ENCODE assay signal across 9 cellular contexts in genomic region chr11:15113381-15113780, GRCh38. TPM values are rescaled to one million over a fixed set of nuclear protein-coding genes. Genes with fewer than 3 reads are reported as not detected.
DNase-seq lines count a peak whose midpoint lies in the region; ATAC-seq and TF ChIP-seq lines count a peak whose summit lies in the region.
"Had no signal": no experiment of that assay in that cellular context is flagged by ENCODE, and none has a peak within 500 bp of the region (broad histone marks: within the 10 kb centered on the region; RNA-seq: fewer than 3 reads in every experiment).

No MANE protein-coding gene starts in this region.

- H3K9me2 ChIP-seq in GM23338 (ENCODE audit: insufficient read depth) (0 out of 2 replicates have a peak, but pooled peaks cover 3% of the 10 kb centered on the region), Karpas-422 (replicated peaks; ENCODE audit: insufficient read depth, low read length) (no peaks in the 10 kb centered on the region)

- H3K4me3 Mint-ChIP-seq in GM23338 = peak overlapping the region; percentile 67

- H2AFZ ChIP-seq in GM23338 (no peak overlapping the region), Karpas-422 (ENCODE audit: low read length) (no peak overlapping the region)

- ATAC-seq in GM18517 (IDR thresholded peaks at IDR 0.05; ENCODE audit: unreplicated experiment) = peak; percentile 97
- no peak for ATAC-seq in GM23338

- H3K9me3 ChIP-seq in Karpas-422 (ENCODE audit: low read length) = no peaks in the 10 kb centered on the region

- DNase-seq in GM23338 (ENCODE audit: low spot score) (no peak), Karpas-422 (peak; percentile 75), kidney tubule cell (ENCODE audit: low spot score) (peak; percentile 58), EL (no peak), DMS153 treated with DMSO at 0.1 percent for 48 hours (lab: John Stamatoyannopoulos, UW; ENCODE audit: unreplicated experiment) (no peak), NCI-H2171 treated with DMSO at 0.1 percent for 48 hours (lab: John Stamatoyannopoulos, UW) (no peak), NCI-H1092 (lab: John Stamatoyannopoulos, UW) (no peak)

- H3K4me2 ChIP-seq in GM23338 = no peak overlapping the region
- H3K4me2 ChIP-seq in Karpas-422 (ENCODE audit: low read depth, low read length, poor library complexity, severe bottlenecking) = peak overlapping the region; percentile 57

- H3K79me2 ChIP-seq in GM23338 (replicated peaks; ENCODE audit: insufficient read depth) (no peaks in the 10 kb centered on the region), Karpas-422 (ENCODE audit: low read length) (no peaks in the 10 kb centered on the region)

- H3K27me3 ChIP-seq in GM23338 (ENCODE audit: insufficient read depth) (peaks cover 31% of the 10 kb centered on the region), Karpas-422 (ENCODE audit: low read length) (no peaks in the 10 kb centered on the region)

- peaks cover 11% of the 10 kb centered on the region for H3K4me1 Mint-ChIP-seq in GM23338

- H3K9me3 Mint-ChIP-seq in GM23338 = no peaks in the 10 kb centered on the region

- H3K36me3 ChIP-seq in GM23338 (ENCODE audit: insufficient read depth) (no peaks in the 10 kb centered on the region), Karpas-422 (ENCODE audit: insufficient read depth, low read length) (no peaks in the 10 kb centered on the region)

- no peaks in the 10 kb centered on the region for H3K36me3 Mint-ChIP-seq in GM23338 (ENCODE audit: low read depth)

- H3K4me3 ChIP-seq in GM23338 (no peak overlapping the region), Karpas-422 (ENCODE audit: low read length) (no peak overlapping the region)

- H3K27ac ChIP-seq in GM23338 (ENCODE audit: low read depth) (no peak overlapping the region), Karpas-422 (ENCODE audit: low read length) (peak overlapping the region; percentile 52; the same call in 1 of the 2 replicates)

- H3K27ac Mint-ChIP-seq in GM23338 = no peak overlapping the region

- TF ChIP-seq CTCF in GM23338 (conservative IDR thresholded peaks at IDR 0.05; ENCODE audit: low read depth in 2 of 2) = no peak

- H3K9ac ChIP-seq in Karpas-422 (ENCODE audit: low read length) = no peak overlapping the region

- H3K27me3 Mint-ChIP-seq in GM23338 (ENCODE audit: insufficient read depth, low read depth, poor library complexity) = peaks cover 30% of the 10 kb centered on the region

- H4K20me1 ChIP-seq in GM23338 (replicated peaks; ENCODE audit: insufficient read depth) (no peaks in the 10 kb centered on the region), Karpas-422 (ENCODE audit: insufficient read depth, low read depth, low read length) (no peaks in the 10 kb centered on the region)

- no peaks in the 10 kb centered on the region for H3F3A ChIP-seq in GM23338 (replicated peaks; ENCODE audit: low read depth)

- H3K4me1 ChIP-seq in GM23338 (ENCODE audit: insufficient read depth) (0 out of 2 replicates have a peak, but pooled peaks cover 6% of the 10 kb centered on the region), Karpas-422 (ENCODE audit: low read length) (peaks cover 63% of the 10 kb centered on the region)

TF ChIP-seq in GM23338, 12 proteins besides CTCF, POLR2A, EP300 and RAD21 (continues in another document):
- TF ChIP-seq POLR2AphosphoS5 (IDR thresholded peaks at IDR 0.05; ENCODE audit: low read depth) (no peak), ZNF462 (CRISPR knock-in tag; IDR thresholded peaks at IDR 0.05) (no peak), ZNF331 (CRISPR knock-in tag; IDR thresholded peaks at IDR 0.05; ENCODE audit: low read depth) (no peak), CREB1 (CRISPR knock-in tag; IDR thresholded peaks at IDR 0.05; ENCODE audit: low read depth) (no peak), STAT1 (IDR thresholded peaks at IDR 0.05; ENCODE audit: unreplicated experiment) (no peak), REST (IDR thresholded peaks at IDR 0.05; ENCODE audit: unreplicated experiment) (no peak), JUNB (IDR thresholded peaks at IDR 0.05; ENCODE audit: unreplicated experiment) (no peak), NANOG (IDR thresholded peaks at IDR 0.05; ENCODE audit: borderline replicate concordance) (no peak), EZH2phosphoT487 (IDR thresholded peaks at IDR 0.05; ENCODE audit: unreplicated experiment) (no peak)

RNA-seq across cellular contexts. Expression of gene INSC, which starts 1.3 kb away (rescaled TPM):
- 0.19 and 1.5 TPM in 2 replicates for total RNA-seq in GM23338 (2014; rRNA removed; shearing (Covaris generic))
- polyA plus RNA-seq in GM23338 (2016; fragmentation: Nextera tagmentation; extraction: Ambion mirVana) = 0.97 and 1.1 TPM in 2 replicates
- total RNA-seq in Karpas-422 (2014; rRNA removed; shearing (Covaris generic); ENCODE audit: low replicate concordance) = 0.22 and 1.4 TPM in 2 replicates

RNA-seq across cellular contexts. Expression of gene CALCB, which starts 40.0 kb away (rescaled TPM):
- total RNA-seq in GM23338 (2014; rRNA removed; shearing (Covaris generic)) = 7.4 and 7.9 TPM in 2 replicates
- 9.2 and 9.5 TPM in 2 replicates for polyA plus RNA-seq in GM23338 (2016; fragmentation: Nextera tagmentation; extraction: Ambion mirVana)
- total RNA-seq in Karpas-422 (2014; rRNA removed; shearing (Covaris generic); ENCODE audit: low replicate concordance) = 0.30 and 0.54 TPM in 2 replicates
- polyA plus RNA-seq: keratinocyte had no signal

Comparison
In these comparisons a context has a peak if more than half of its experiments do, and no peak if none do; other contexts are left out.
1. DNase-seq: peak in Karpas-422 (single experiment) and kidney tubule cell (single experiment); none in GM23338 (single experiment), EL (single experiment), DMS153 treated with DMSO at 0.1 percent for 48 hours (single experiment), NCI-H2171 treated with DMSO at 0.1 percent for 48 hours (single experiment) and NCI-H1092 (single experiment).